In genomic region chr17:7575959-7576358, GRCh38 we compare ENCODE assay signal across 10 cellular contexts. TPM values are rescaled to one million over a fixed set of nuclear protein-coding genes. Genes with fewer than 3 reads are reported as not detected.
DNase-seq lines count a peak whose midpoint lies in the region; ATAC-seq and TF ChIP-seq lines count a peak whose summit lies in the region.
"Had no signal": no experiment of that assay in that cellular context is flagged by ENCODE, and none has a peak within 500 bp of the region (broad histone marks: within the 10 kb centered on the region; RNA-seq: fewer than 3 reads in every experiment).

No MANE protein-coding gene starts in this region.

- H3K79me2 ChIP-seq in neural progenitor cell (ENCODE audit: low read depth), result peaks cover 50% of the 10 kb centered on the region

- no peaks in the 10 kb centered on the region for H3K27me3 Mint-ChIP-seq in stimulated activated naive CD8-positive, alpha-beta T cell treated with anti-CD3 and anti-CD28 coated beads, Interleukin-15, Interleukin-2, amounts not matched to agents 100 ng/mL and 50 ng/mL, for 24 hours
- no peaks in the 10 kb centered on the region for H3K27me3 Mint-ChIP-seq in activated T-helper 17 cell treated with anti-CD3 and anti-CD28 coated beads, Interleukin-2, amount 50 U/mL, for 72 hours
- H3K27me3 Mint-ChIP-seq in neural progenitor cell (ENCODE audit: insufficient read depth, low read depth), result peaks cover 17% of the 10 kb centered on the region

- H3K4me2 ChIP-seq in neural progenitor cell, result no peak overlapping the region

- peaks cover 90% of the 10 kb centered on the region for H3K4me1 Mint-ChIP-seq in stimulated activated naive CD8-positive, alpha-beta T cell treated with anti-CD3 and anti-CD28 coated beads, Interleukin-15, Interleukin-2, amounts not matched to agents 100 ng/mL and 50 ng/mL, for 24 hours (ENCODE audit: low read depth)
- H3K4me1 Mint-ChIP-seq in activated T-helper 17 cell treated with anti-CD3 and anti-CD28 coated beads, Interleukin-2, amount 50 U/mL, for 72 hours, result peaks cover 48% of the 10 kb centered on the region
- H3K4me1 Mint-ChIP-seq in neural progenitor cell, result peaks cover 48% of the 10 kb centered on the region

- H3K9me3 Mint-ChIP-seq in stimulated activated naive CD8-positive, alpha-beta T cell treated with anti-CD3 and anti-CD28 coated beads, Interleukin-15, Interleukin-2, amounts not matched to agents 100 ng/mL and 50 ng/mL, for 24 hours, result no peaks in the 10 kb centered on the region
- H3K9me3 Mint-ChIP-seq in activated T-helper 17 cell treated with anti-CD3 and anti-CD28 coated beads, Interleukin-2, amount 50 U/mL, for 72 hours, result no peaks in the 10 kb centered on the region
- H3K9me3 Mint-ChIP-seq in neural progenitor cell, result no peaks in the 10 kb centered on the region

- H3K9me3 ChIP-seq in iPS-20b (ENCODE audit: insufficient read depth, low read depth, low read length) (no peaks in the 10 kb centered on the region), neural progenitor cell (ENCODE audit: low read depth) (no peaks in the 10 kb centered on the region)
- H3K9me3 ChIP-seq: heart left ventricle had no signal

- H3K4me1 ChIP-seq in iPS-20b (ENCODE audit: insufficient read depth, low read length) (peaks cover 18% of the 10 kb centered on the region), neural progenitor cell (peaks cover 17% of the 10 kb centered on the region)

- ATAC-seq in stimulated activated naive CD8-positive, alpha-beta T cell treated with anti-CD3 and anti-CD28 coated beads, Interleukin-15, Interleukin-2, amounts not matched to agents 100 U/mL and 50 U/mL, for 24 hours, result no peak
- no peak for ATAC-seq in activated T-helper 17 cell treated with anti-CD3 and anti-CD28 coated beads, Interleukin-2, amount 50 U/mL, for 72 hours (replicated peaks)
- ATAC-seq: heart left ventricle had no signal

- H3K36me3 Mint-ChIP-seq in stimulated activated naive CD8-positive, alpha-beta T cell treated with anti-CD3 and anti-CD28 coated beads, Interleukin-15, Interleukin-2, amounts not matched to agents 100 ng/mL and 50 ng/mL, for 24 hours (ENCODE audit: low read depth), result peaks cover 91% of the 10 kb centered on the region
- peaks cover 100% of the 10 kb centered on the region for H3K36me3 Mint-ChIP-seq in activated T-helper 17 cell treated with anti-CD3 and anti-CD28 coated beads, Interleukin-2, amount 50 U/mL, for 72 hours (ENCODE audit: low read depth)
- H3K36me3 Mint-ChIP-seq in neural progenitor cell, result peaks cover 44% of the 10 kb centered on the region

- H4K20me1 ChIP-seq in neural progenitor cell (ENCODE audit: low read depth), result peaks cover 66% of the 10 kb centered on the region

- H2AFZ ChIP-seq in neural progenitor cell (replicated peaks), result no peak overlapping the region

- H3K4me3 Mint-ChIP-seq in stimulated activated naive CD8-positive, alpha-beta T cell treated with anti-CD3 and anti-CD28 coated beads, Interleukin-15, Interleukin-2, amounts not matched to agents 100 ng/mL and 50 ng/mL, for 24 hours, result peak overlapping the region; percentile 95
- H3K4me3 Mint-ChIP-seq in activated T-helper 17 cell treated with anti-CD3 and anti-CD28 coated beads, Interleukin-2, amount 50 U/mL, for 72 hours, result peak overlapping the region; percentile 96
- no peak overlapping the region for H3K4me3 Mint-ChIP-seq in neural progenitor cell

- H3K27me3 ChIP-seq in iPS-20b (ENCODE audit: insufficient read depth, low read length), result no peaks in the 10 kb centered on the region
- no peaks in the 10 kb centered on the region for H3K27me3 ChIP-seq in neural progenitor cell
- H3K27me3 ChIP-seq: heart left ventricle had no signal

- H3K4me3 ChIP-seq in iPS-20b (ENCODE audit: low read length) (no peak overlapping the region), neural progenitor cell (no peak overlapping the region)

- no peak for TF ChIP-seq CTCF in neural progenitor cell (IDR thresholded peaks at IDR 0.05)

- H3K36me3 ChIP-seq in iPS-20b (ENCODE audit: insufficient read depth, low read depth, low read length), result peaks cover 73% of the 10 kb centered on the region
- H3K36me3 ChIP-seq in neural progenitor cell, result peaks cover 17% of the 10 kb centered on the region

- no peak overlapping the region for H3K27ac ChIP-seq in iPS-20b (ENCODE audit: low read length)
- H3K27ac ChIP-seq in neural progenitor cell, result no peak overlapping the region

- H3K9ac ChIP-seq in iPS-20b (ENCODE audit: low read depth, low read length) (0 out of 2 replicates have a peak overlapping the region, but pooled peaks have one; percentile 99), neural progenitor cell (no peak overlapping the region)

- DNase-seq in stimulated activated naive CD8-positive, alpha-beta T cell treated with anti-CD3 and anti-CD28 coated beads, Interleukin-15, Interleukin-2, amounts not matched to agents 100 U/mL and 50 U/mL, for 24 hours, result no peak
- no peak for DNase-seq in NCI-H2081 (lab: John Stamatoyannopoulos, UW)
- DNase-seq in neural progenitor cell (ENCODE audit: low spot score), result no peak
- DNase-seq in stimulated activated CD4-positive, alpha-beta T cell treated with anti-CD3 and anti-CD28 coated beads, Interleukin-4, amount 100 ng/mL, for 1 hour, result no peak
- no peak for DNase-seq in COLO668 (lab: John Stamatoyannopoulos, UW; ENCODE audit: unreplicated experiment)
- DNase-seq: heart left ventricle; stimulated activated naive CD4-positive, alpha-beta T cell treated with Interleukin-2 at 50 U/mL for 16 hours had no signal

- H3F3A ChIP-seq in neural progenitor cell (ENCODE audit: low read depth), result peaks cover 82% of the 10 kb centered on the region

- peak overlapping the region; percentile 99 for H3K27ac Mint-ChIP-seq in stimulated activated naive CD8-positive, alpha-beta T cell treated with anti-CD3 and anti-CD28 coated beads, Interleukin-15, Interleukin-2, amounts not matched to agents 100 ng/mL and 50 ng/mL, for 24 hours
- H3K27ac Mint-ChIP-seq in activated T-helper 17 cell treated with anti-CD3 and anti-CD28 coated beads, Interleukin-2, amount 50 U/mL, for 72 hours, result peak overlapping the region; percentile 24
- no peak overlapping the region for H3K27ac Mint-ChIP-seq in neural progenitor cell

RNA-seq across cellular contexts. Expression of gene CD68, which starts 3.5 kb away (rescaled TPM):
- total RNA-seq in activated T-helper 17 cell treated with anti-CD3 and anti-CD28 coated beads, Interleukin-2, amount 50 U/mL, for 72 hours, result 10 to 100 TPM; 17.5 to 51.8 TPM
- 0.95 TPM in 1 of 2 replicates, not detected in the other for total RNA-seq in neural progenitor cell (ENCODE audit: low replicate concordance)

RNA-seq across cellular contexts. Expression of gene MPDU1, which starts 7.7 kb away (rescaled TPM):
- total RNA-seq in activated T-helper 17 cell treated with anti-CD3 and anti-CD28 coated beads, Interleukin-2, amount 50 U/mL, for 72 hours, result 10 to 100 TPM; 58.3 to 96.4 TPM
- total RNA-seq in neural progenitor cell (ENCODE audit: low replicate concordance), result 167 and 177 TPM in 2 replicates

RNA-seq across cellular contexts. Expression of gene SOX15, which starts 13.9 kb away (rescaled TPM):
- total RNA-seq in activated T-helper 17 cell treated with anti-CD3 and anti-CD28 coated beads, Interleukin-2, amount 50 U/mL, for 72 hours, result under 1 TPM in 1 of 2 donors, not detected in 1; 0.90 TPM
- 0.51 and 7.6 TPM in 2 replicates for total RNA-seq in neural progenitor cell (ENCODE audit: low replicate concordance)

RNA-seq across cellular contexts. Expression of gene SENP3, which starts 14.2 kb away (rescaled TPM):
- 10 to 100 TPM; 28.9 to 59.3 TPM for total RNA-seq in activated T-helper 17 cell treated with anti-CD3 and anti-CD28 coated beads, Interleukin-2, amount 50 U/mL, for 72 hours
- total RNA-seq in neural progenitor cell (ENCODE audit: low replicate concordance), result 87.9 and 91.6 TPM in 2 replicates

RNA-seq across cellular contexts. Expression of gene TNFSF13, which starts 17.4 kb away (rescaled TPM):
- total RNA-seq in activated T-helper 17 cell treated with anti-CD3 and anti-CD28 coated beads, Interleukin-2, amount 50 U/mL, for 72 hours, result 1 to 10 TPM; 1.5 to 1.9 TPM
- total RNA-seq in neural progenitor cell (ENCODE audit: low replicate concordance), result 0.37 TPM in 1 of 2 replicates, not detected in the other
